ENCODE assay signal across 12 cellular contexts in the genomic region with DNA sequence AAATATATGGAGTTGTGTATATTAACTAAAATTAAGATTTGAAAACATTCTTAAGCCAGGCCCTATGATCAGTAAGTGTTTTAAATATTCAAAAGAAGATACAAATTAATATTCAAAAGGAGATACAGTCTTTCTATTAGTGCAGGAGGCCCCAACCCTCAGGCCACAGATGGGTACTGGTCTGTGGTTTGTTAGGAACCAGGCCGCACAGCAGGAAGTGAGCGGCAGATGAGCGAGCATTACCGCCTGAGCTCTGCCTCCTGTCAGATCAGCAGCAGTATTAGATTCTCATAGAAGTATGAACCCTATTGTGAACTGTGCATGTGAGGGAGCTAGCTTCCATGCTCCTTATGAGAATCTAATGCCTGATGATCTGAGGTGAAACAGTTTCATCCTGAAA.
DNase-seq lines count a peak whose midpoint lies in the region; ATAC-seq and TF ChIP-seq lines count a peak whose summit lies in the region.
"Had no signal": no experiment of that assay in that cellular context is flagged by ENCODE, and none has a peak within 500 bp of the region (broad histone marks: within the 10 kb centered on the region; RNA-seq: fewer than 3 reads in every experiment).

No MANE protein-coding gene starts in this region.

- ATAC-seq in HG02763 (IDR thresholded peaks at IDR 0.05; ENCODE audit: unreplicated experiment) (peak; percentile 43), memory B cell (ENCODE audit: low read depth) (peak; percentile 79), HG03520 (IDR thresholded peaks at IDR 0.05; ENCODE audit: unreplicated experiment) (no peak), HG02840 (IDR thresholded peaks at IDR 0.05; ENCODE audit: low FRiP score, unreplicated experiment) (no peak)
- ATAC-seq: left lung had no signal

- no peak for TF ChIP-seq CTCF in GM10248 (IDR thresholded peaks at IDR 0.05; ENCODE audit: control extremely low read depth, extremely low read depth, low read depth, missing control alignments)

- CTCF ChIA-PET in GM10248 (lab: Yijun Ruan, JAX) = interaction anchor here (1.2 kb wide), 1 partner anchor 11 kb away, joined by 4 read pairs; no protein-coding TSS in a partner anchor

- H3K9me3 Mint-ChIP-seq in memory B cell = no peaks in the 10 kb centered on the region

- H3K4me3 Mint-ChIP-seq in memory B cell = peak overlapping the region; percentile 8

- no peak overlapping the region for H3K27ac Mint-ChIP-seq in memory B cell

- DNase-seq in ELR (ENCODE audit: low read depth) (peak; percentile 27), UCSD-AML1 (lab: John Stamatoyannopoulos, UW; ENCODE audit: unreplicated experiment) (peak; percentile 51), memory B cell (ENCODE audit: low spot score in 2 of 2) (peak in 1 of 2 donors; percentile 13), GM10248 (ENCODE audit: extremely low spot score) (no peak), cerebellar nuclear complex (lab: John Stamatoyannopoulos, UW) (no peak)
- DNase-seq: COR-L47, left lung, OCI-M1, uterus had no signal

- no peaks in the 10 kb centered on the region for H3K36me3 Mint-ChIP-seq in memory B cell

- H3K27me3 Mint-ChIP-seq in memory B cell = no peaks in the 10 kb centered on the region

- H3K4me1 Mint-ChIP-seq in memory B cell = peaks cover 48% of the 10 kb centered on the region

- POLR2A ChIA-PET in GM10248 (lab: Yijun Ruan, JAX) = no interaction called here

Comparison
In these comparisons a context has a peak if more than half of its experiments do, and no peak if none do; other contexts are left out.
1. DNase-seq: peak in ELR (single experiment) and UCSD-AML1 (single experiment); none in GM10248 (single experiment) and cerebellar nuclear complex (0 of 2).
2. ATAC-seq: peak in HG02763 (single experiment) and memory B cell (single experiment); none in HG03520 (single experiment) and HG02840 (single experiment).